In genomic region chr5:168261212-168261575, GRCh38 we compare ENCODE assay signal across 26 cellular contexts. TPM values are rescaled to one million over a fixed set of nuclear protein-coding genes. Genes with fewer than 3 reads are reported as not detected.
"Had no signal": no experiment of that assay in that cellular context is flagged by ENCODE, and none has a peak within 500 bp of the region (broad histone marks: within the 10 kb centered on the region; RNA-seq: fewer than 3 reads in every experiment).

No MANE protein-coding gene starts in this region.

- FAIRE-seq: keratinocyte had no signal

- DNase-seq: activated CD4-positive, alpha-beta T cell treated with anti-CD3 and anti-CD28 coated beads for 4 hours; activated CD4-positive, alpha-beta T cell treated with anti-CD3 and anti-CD28 coated beads, Interleukin-2, amount 50 U/mL, for 4 hours; activated effector memory CD4-positive, alpha-beta T cell treated with Interleukin-2 at 50 U/mL for 16 hours; activated naive CD4-positive, alpha-beta T cell treated with anti-CD3 and anti-CD28 coated beads for 36 hours; activated naive CD8-positive, alpha-beta T cell treated with anti-CD3 and anti-CD28 coated beads for 36 hours; activated T-cell treated with anti-CD3 and anti-CD28 coated beads for 4 hours; adrenal gland; dorsolateral prefrontal cortex; effector memory CD4-positive, alpha-beta T cell; erythroblast; foreskin keratinocyte; hippocampal formation; mesendoderm; posterior cingulate gyrus; stimulated activated CD4-positive, alpha-beta T cell treated with anti-CD3 and anti-CD28 coated beads, Interleukin-15, amount 100 ng/mL, for 24 hours; stimulated activated CD4-positive, alpha-beta T cell treated with anti-CD3 and anti-CD28 coated beads, Interleukin-2, amount 100 ng/mL, for 24 hours; stimulated activated naive CD4-positive, alpha-beta T cell had no signal

- H3K27me3 ChIP-seq: adrenal gland, ascending aorta, cardiac muscle cell, dorsolateral prefrontal cortex, foreskin keratinocyte, tibial nerve had no signal

- H3K27ac ChIP-seq: adrenal gland, ascending aorta, cardiac muscle cell, coronary artery, dorsolateral prefrontal cortex, foreskin keratinocyte, tibial nerve had no signal

- H3K9me3 ChIP-seq: adrenal gland, ascending aorta, tibial nerve had no signal

- H3K4me1 ChIP-seq: adrenal gland, ascending aorta, foreskin keratinocyte, tibial nerve had no signal

- H3K36me3 ChIP-seq: adrenal gland, ascending aorta, cardiac muscle cell, tibial nerve had no signal

- H3K4me3 ChIP-seq: adrenal gland, ascending aorta, cardiac muscle cell, coronary artery, dorsolateral prefrontal cortex, lung, tibial nerve had no signal

- ATAC-seq: foreskin keratinocyte; left lobe of liver; natural killer cell treated with Interleukin-12 subunit alpha and Interleukin-12 subunit beta and Interleukin-15 and Interleukin-18, amount 100 ng/mL, for 72 hours had no signal

RNA-seq across cellular contexts. Expression of gene WWC1, which starts 30.3 kb away (rescaled TPM):
- total RNA-seq: ascending aorta; natural killer cell treated with Interleukin-12 subunit alpha and Interleukin-12 subunit beta and Interleukin-15 and Interleukin-18, amount 100 ng/mL, for 72 hours; T-helper 1 cell treated with Interleukin-12 subunit alpha and Interleukin-12 subunit beta and Interleukin-4 antibody, amounts not matched to agents 30 ng/mL and 1 ng/mL, for 36 hours had no signal
